In genomic region chr3:52774901-52775864, GRCh38 we compare ENCODE assay signal across 13 cellular contexts. TPM values are rescaled to one million over a fixed set of nuclear protein-coding genes. Genes with fewer than 3 reads are reported as not detected.
DNase-seq lines count a peak whose midpoint lies in the region; ATAC-seq and TF ChIP-seq lines count a peak whose summit lies in the region.
"Had no signal": no experiment of that assay in that cellular context is flagged by ENCODE, and none has a peak within 500 bp of the region (broad histone marks: within the 10 kb centered on the region; RNA-seq: fewer than 3 reads in every experiment).

No MANE protein-coding gene starts in this region.

- H3K27ac ChIP-seq in right lobe of liver (peak overlapping the region; percentile 77 to 95 (median 86)), upper lobe of right lung (no peak overlapping the region)

- ATAC-seq in right lobe of liver (peak; percentile 47 to 71 (median 56)), upper lobe of right lung (no peak)
- ATAC-seq: naive thymus-derived CD8-positive, alpha-beta T cell had no signal

- H3K9me3 ChIP-seq in right lobe of liver: no peaks in the 10 kb centered on the region
- no peaks in the 10 kb centered on the region for H3K9me3 ChIP-seq in upper lobe of right lung

- H3K4me3 ChIP-seq in right lobe of liver (peak overlapping the region in 2 of 3 donors; percentile 23 to 33), upper lobe of right lung (no peak overlapping the region)

- peak; percentile 13 for TF ChIP-seq POLR2A in right lobe of liver (IDR thresholded peaks at IDR 0.05)

- WGBS in right lobe of liver (ENCODE audit: insufficient coverage, low coverage, low lambda C conversion rate, missing lambda C conversion rate): 16% methylated on average over 5 of the region's 6 CpGs

- H3K36me3 ChIP-seq in right lobe of liver (peaks cover 0 to 1% (median 0%) of the 10 kb centered on the region in 4 donors), upper lobe of right lung (no peaks in the 10 kb centered on the region)

- no peaks in the 10 kb centered on the region for H3K27me3 ChIP-seq in right lobe of liver
- H3K27me3 ChIP-seq in upper lobe of right lung: no peaks in the 10 kb centered on the region

- no peak for TF ChIP-seq CTCF in right lobe of liver (IDR thresholded peaks at IDR 0.05)
- no peak for TF ChIP-seq CTCF in upper lobe of right lung (IDR thresholded peaks at IDR 0.05)

- peak; percentile 56 for DNase-seq in activated effector memory CD4-positive, alpha-beta T cell treated with anti-CD3 and anti-CD28 coated beads, Interleukin-2, amount 50 U/mL, for 16 hours
- no peak for DNase-seq in activated effector memory CD4-positive, alpha-beta T cell treated with Interleukin-2 at 50 U/mL for 16 hours
- DNase-seq in OCI-M1 (lab: John Stamatoyannopoulos, UW) (peak; percentile 45), right lobe of liver (peak; percentile 83 to 88 (median 87)), upper lobe of right lung (peak; percentile 40), G401 (ENCODE audit: low spot score) (no peak), NCI-H226 (no peak), dedifferentiated amniotic fluid mesenchymal stem cell (ENCODE audit: extremely low spot score) (no peak)
- DNase-seq: immature natural killer cell; stimulated activated CD4-positive, alpha-beta T cell treated with anti-CD3 and anti-CD28 coated beads, Interleukin-12 subunit alpha, Interleukin-12 subunit beta, amount 100 ng/mL, for 4 hours had no signal

- in situ Hi-C loops in G401 (cut with HindIII; ENCODE audit: low sequenced_read_pairs): no loop called here

- H3K4me1 ChIP-seq in right lobe of liver (peaks cover 0 to 67% (median 27%) of the 10 kb centered on the region in 4 donors), upper lobe of right lung (peaks cover 5% of the 10 kb centered on the region)

- intact Hi-C loops in right lobe of liver (cut with DNase I): no loop called here
- intact Hi-C loops in upper lobe of right lung (cut with DNase I): no loop called here

RNA-seq across cellular contexts. Expression of gene ITIH1, which starts 2.2 kb away (rescaled TPM):
- total RNA-seq in right lobe of liver (1,000 to 10,000 TPM in 4 of 6 experiments, 100 to 1,000 TPM in 2; 376 to 1,846 (median 1,201) TPM), upper lobe of right lung (not detected)
- not detected in 2 replicates for total RNA-seq in G401 (2014; rRNA removed; shearing (Covaris generic))
- total RNA-seq: fibroblast of lung; naive thymus-derived CD8-positive, alpha-beta T cell; NCI-H460 had no signal

RNA-seq across cellular contexts. Expression of gene NEK4, which starts 4.4 kb away (rescaled TPM):
- total RNA-seq in right lobe of liver (10 to 100 TPM in 5 of 6 experiments, 1 to 10 TPM in 1; 7.3 to 18.9 (median 14.8) TPM), upper lobe of right lung (27.2 TPM)
- total RNA-seq in G401 (2014; rRNA removed; shearing (Covaris generic)): 34.1 and 40.7 TPM in 2 replicates

RNA-seq across cellular contexts. Expression of gene ITIH3, which starts 19.4 kb away (rescaled TPM):
- total RNA-seq in right lobe of liver (1,000 to 10,000 TPM in 3 of 6 experiments, 100 to 1,000 TPM in 3; 742 to 1,822 (median 982) TPM), upper lobe of right lung (9.5 TPM)
- total RNA-seq in G401 (2014; rRNA removed; shearing (Covaris generic)): not detected in 2 replicates
- total RNA-seq: naive thymus-derived CD8-positive, alpha-beta T cell; NCI-H460 had no signal

RNA-seq across cellular contexts. Expression of gene ITIH4, which starts 55.3 kb away (rescaled TPM):
- 1,000 to 10,000 TPM; 1,573 to 4,137 (median 3,531) TPM for total RNA-seq in right lobe of liver
- total RNA-seq in upper lobe of right lung: 26.9 TPM
- total RNA-seq in G401 (2014; rRNA removed; shearing (Covaris generic)): 0.18 and 0.68 TPM in 2 replicates

RNA-seq across cellular contexts. Expression of gene MUSTN1, which starts 59.6 kb away (rescaled TPM):
- total RNA-seq in right lobe of liver (1 to 10 TPM in 3 of 6 experiments, under 1 TPM in 1, not detected in 2; 0.59 to 9.9 (median 5.7) TPM), upper lobe of right lung (5.4 TPM)
- total RNA-seq in G401 (2014; rRNA removed; shearing (Covaris generic)): not detected in 2 replicates
- total RNA-seq: fibroblast of lung had no signal

Comparison
In these comparisons a context has a peak if more than half of its experiments do, and no peak if none do; other contexts are left out.
1. DNase-seq: peak in activated effector memory CD4-positive, alpha-beta T cell treated with anti-CD3 and anti-CD28 coated beads, Interleukin-2, amount 50 U/mL, for 16 hours (single experiment), OCI-M1 (single experiment), right lobe of liver (3 of 3) and upper lobe of right lung (single experiment); none in activated effector memory CD4-positive, alpha-beta T cell treated with Interleukin-2 at 50 U/mL for 16 hours (single experiment), G401 (single experiment), NCI-H226 (single experiment) and dedifferentiated amniotic fluid mesenchymal stem cell (single experiment).
2. RNA of gene ITIH1, which starts 2.2 kb away (total RNA-seq): 376 to 1,846 TPM in right lobe of liver; not detected in upper lobe of right lung (single experiment) and not detected in G401; every median in the first group is over 100 times any median in the second.
3. RNA of gene ITIH3, which starts 19.4 kb away (total RNA-seq): 742 to 1,822 TPM in right lobe of liver; 9.5 TPM in upper lobe of right lung (single experiment) and not detected in G401; every median in the first group is over 10 times any median in the second.